In the genomic region with DNA sequence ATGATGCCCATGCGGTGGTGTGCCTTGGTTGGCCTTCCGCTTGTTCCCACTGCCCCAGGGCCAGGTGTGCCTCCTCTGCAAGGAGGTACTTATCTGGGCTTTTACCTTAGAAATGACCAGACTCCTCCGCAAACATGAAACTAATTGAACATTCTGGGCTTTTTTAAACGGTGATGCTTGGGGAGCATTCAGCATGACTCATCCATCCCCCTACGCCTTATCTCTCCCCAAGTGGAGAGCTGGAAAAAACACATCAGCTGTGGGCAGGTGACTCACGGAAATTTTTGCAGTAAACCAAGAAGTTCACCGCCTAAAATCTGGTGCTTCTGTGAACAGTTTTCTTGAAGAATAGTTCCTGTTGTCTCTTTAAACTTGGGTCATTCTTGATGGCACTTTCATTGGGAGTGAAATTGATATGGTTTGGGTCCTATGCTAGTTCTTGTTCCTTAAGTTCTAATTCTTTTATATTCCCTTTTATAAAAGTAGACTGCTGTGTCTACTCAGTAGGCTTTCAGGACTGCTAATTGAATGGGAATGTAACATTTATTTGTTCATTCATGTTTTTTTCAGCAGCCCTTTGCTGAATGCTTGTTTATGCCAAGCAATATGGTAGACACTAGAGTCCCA, we compare ENCODE assay signal across 8 cellular contexts. TPM values are rescaled to one million over a fixed set of nuclear protein-coding genes. Genes with fewer than 3 reads are reported as not detected.
A peak's percentile ranks its signal among the peaks of the same experiment; 100 is the strongest.
DNase-seq lines count a peak whose midpoint lies in the region; ATAC-seq and TF ChIP-seq lines count a peak whose summit lies in the region.

No MANE protein-coding gene starts in this region.

- dilution Hi-C loops in mammary epithelial cell (cut with HindIII; ENCODE audit: low sequenced_read_pairs), result no loop called here

- DNase-seq in GM10248 (ENCODE audit: extremely low spot score), result peak; percentile 29
- peak; percentile 80 to 87 for DNase-seq in activated CD4-positive, alpha-beta T cell treated with anti-CD3 and anti-CD28 coated beads for 4 hours
- peak; percentile 73 for DNase-seq in mammary epithelial cell
- DNase-seq in stimulated activated CD4-positive, alpha-beta T cell treated with anti-CD3 and anti-CD28 coated beads, Interleukin-2, amount 100 ng/mL, for 4 hours (ENCODE audit: low read depth), result peak; percentile 87
- no peak for DNase-seq in upper lobe of right lung

- H4K20me1 ChIP-seq in mammary epithelial cell (ENCODE audit: insufficient read depth, low read length), result no peaks in the 10 kb centered on the region

- no peaks in the 10 kb centered on the region for H3K4me1 ChIP-seq in mammary epithelial cell (ENCODE audit: insufficient read depth, low read length)
- no peaks in the 10 kb centered on the region for H3K4me1 ChIP-seq in upper lobe of right lung
- H3K4me1 ChIP-seq in gastroesophageal sphincter, result no peaks in the 10 kb centered on the region

- H3K9ac ChIP-seq in mammary epithelial cell (ENCODE audit: insufficient read depth, low read length), result no peak overlapping the region

- no peaks in the 10 kb centered on the region for H3K79me2 ChIP-seq in mammary epithelial cell (ENCODE audit: insufficient read depth, low read length)

- H3K9me3 ChIP-seq in mammary epithelial cell (replicated peaks; ENCODE audit: insufficient read depth, low read length), result no peaks in the 10 kb centered on the region
- no peaks in the 10 kb centered on the region for H3K9me3 ChIP-seq in upper lobe of right lung
- H3K9me3 ChIP-seq in gastroesophageal sphincter, result no peaks in the 10 kb centered on the region

- in situ Hi-C loops in mammary epithelial cell (cut with MboI; ENCODE audit: low sequenced_read_pairs in 2 of 2), result no loop called here

- H3K36me3 ChIP-seq in mammary epithelial cell (ENCODE audit: insufficient read depth, low read length) (peaks cover 44% of the 10 kb centered on the region), upper lobe of right lung (peaks cover 66% of the 10 kb centered on the region), gastroesophageal sphincter (peaks cover 2 to 99% of the 10 kb centered on the region in 2 donors)

- no peak for TF ChIP-seq EP300 in gastroesophageal sphincter (IDR thresholded peaks at IDR 0.05)

- no peaks in the 10 kb centered on the region for H3K27me3 ChIP-seq in mammary epithelial cell (ENCODE audit: insufficient read depth, low read length)
- H3K27me3 ChIP-seq in upper lobe of right lung, result no peaks in the 10 kb centered on the region
- no peaks in the 10 kb centered on the region for H3K27me3 ChIP-seq in gastroesophageal sphincter

- WGBS in mammary epithelial cell (ENCODE audit: low coverage, missing lambda C conversion rate), result 88% methylated on average over 7 of the region's 7 CpGs
- WGBS in gastroesophageal sphincter (ENCODE audit: low coverage in 1 of 2), 2 donors, result 73 to 87% methylated on average over 6 to 7 of the region's 7 CpGs

- CTCF ChIA-PET in GM10248 (lab: Yijun Ruan, JAX) (interaction anchor here (2.2 to 5.5 kb wide), 3 partner anchors 9 to 53 kb away, joined by 8 to 21 read pairs (median 13); no protein-coding TSS in a partner anchor), mammary epithelial cell (lab: Charles Lee; ENCODE audit: low non-redundant PET) (no interaction called here)

- H3K4me2 ChIP-seq in mammary epithelial cell (ENCODE audit: insufficient read depth, low read depth, low read length), result no peak overlapping the region

- no peak for TF ChIP-seq POLR2A in gastroesophageal sphincter (IDR thresholded peaks at IDR 0.05)

- BruUV-seq in mammary epithelial cell (replicated peaks; lab: Mats Ljungman, UMichigan), result no TSS peak

- POLR2A ChIA-PET in GM10248 (lab: Yijun Ruan, JAX), result interaction anchor here (0.5 kb wide), 1 partner anchor 37 kb away, joined by 3 read pairs; no protein-coding TSS in a partner anchor

- intact Hi-C loops in mammary epithelial cell (cut with micrococcal nuclease) (no loop called here), upper lobe of right lung (cut with DNase I) (no loop called here)

- no peak overlapping the region for H2AFZ ChIP-seq in mammary epithelial cell (ENCODE audit: low read depth, low read length)

- TF ChIP-seq CTCF in GM10248 (IDR thresholded peaks at IDR 0.05; ENCODE audit: control extremely low read depth, extremely low read depth, low read depth, missing control alignments) (no peak), mammary epithelial cell (conservative IDR thresholded peaks at IDR 0.05 in 1 of 2, IDR thresholded peaks at IDR 0.05 in 1 of 2; ENCODE audit: extremely low read depth in 1 of 2, insufficient read depth in 1 of 2, low read depth in 1 of 2, low read length in 2 of 2) (no peak), upper lobe of right lung (IDR thresholded peaks at IDR 0.05) (no peak), gastroesophageal sphincter (IDR thresholded peaks at IDR 0.05) (no peak)

- H3K4me3 ChIP-seq in mammary epithelial cell (replicated peaks in 1 of 3; ENCODE audit: insufficient read depth in 1 of 3, low read depth in 2 of 3, low read length in 3 of 3) (no peak overlapping the region), upper lobe of right lung (no peak overlapping the region), gastroesophageal sphincter (no peak overlapping the region)

- no peak for ATAC-seq in upper lobe of right lung
- no peak for ATAC-seq in gastroesophageal sphincter
- ATAC-seq in GM19023 (IDR thresholded peaks at IDR 0.05; ENCODE audit: unreplicated experiment), result no peak
- no peak for ATAC-seq in HG03342 (IDR thresholded peaks at IDR 0.05; ENCODE audit: unreplicated experiment)

- H3K27ac ChIP-seq in mammary epithelial cell (ENCODE audit: insufficient read depth, low read depth, low read length), result no peak overlapping the region
- no peak overlapping the region for H3K27ac ChIP-seq in upper lobe of right lung
- H3K27ac ChIP-seq in gastroesophageal sphincter, result no peak overlapping the region

RNA-seq across cellular contexts. Expression of a gene that starts 39.6 kb away (rescaled TPM):
- total RNA-seq in mammary epithelial cell, result 10 to 100 TPM; 75.8 to 79.4 TPM
- polyA plus RNA-seq in mammary epithelial cell, result 155 TPM
- 260 TPM for polyA minus RNA-seq in mammary epithelial cell
- 19.9 TPM for total RNA-seq in upper lobe of right lung
- total RNA-seq in gastroesophageal sphincter, result 10 to 100 TPM; 18.0 to 26.1 (median 21.2) TPM
